In the genomic region with DNA sequence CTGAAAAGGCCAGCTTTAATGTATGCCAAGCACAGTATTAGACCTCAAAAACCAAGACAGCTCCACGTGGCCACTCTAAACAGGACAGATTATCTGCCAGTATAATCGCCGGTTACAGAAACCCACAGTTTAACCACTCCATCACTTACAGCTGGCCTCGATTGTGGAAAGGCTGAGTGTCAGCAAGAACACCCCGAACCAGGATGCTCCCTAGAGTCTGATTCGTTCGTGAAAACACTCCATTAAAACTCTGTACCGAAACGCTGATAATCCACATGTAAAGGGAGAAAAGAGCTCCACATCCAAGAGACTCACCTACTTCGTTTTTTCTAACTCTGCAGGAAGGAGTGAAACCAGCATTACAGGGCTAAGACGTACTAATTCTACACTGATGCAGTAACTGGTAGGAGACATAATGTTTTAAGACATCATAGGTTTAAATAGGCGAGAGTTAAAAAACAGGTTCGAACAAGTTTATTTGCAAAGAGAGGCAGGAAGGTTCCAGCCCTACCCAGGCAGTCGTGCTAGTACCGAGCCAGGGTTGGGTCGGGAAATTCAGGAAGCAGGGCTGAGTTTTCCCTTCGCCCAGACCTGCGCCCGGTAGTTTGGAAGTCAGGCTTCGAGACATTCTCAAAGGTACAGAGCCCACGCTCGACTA, we compare ENCODE assay signal across 1 cellular context.
A peak's percentile ranks its signal among the peaks of the same experiment; 100 is the strongest.
TF ChIP-seq lines count a peak whose summit lies in the region.

No MANE protein-coding gene starts in this region.

TF ChIP-seq in GM12878, 131 proteins besides CTCF, POLR2A, EP300 and RAD21 (continued from another document):
- TF ChIP-seq SIN3A (IDR thresholded peaks at IDR 0.05; ENCODE audit: low read depth, low read length) (0 out of 2 replicates have a peak, but pooled peaks have one; percentile 27), TCF3 (IDR thresholded peaks at IDR 0.05; ENCODE audit: borderline replicate concordance, insufficient read depth, low read depth, low read length) (no peak)
TF ChIP-seq in GM12878: peak in this region for 3.
